In the genomic region with DNA sequence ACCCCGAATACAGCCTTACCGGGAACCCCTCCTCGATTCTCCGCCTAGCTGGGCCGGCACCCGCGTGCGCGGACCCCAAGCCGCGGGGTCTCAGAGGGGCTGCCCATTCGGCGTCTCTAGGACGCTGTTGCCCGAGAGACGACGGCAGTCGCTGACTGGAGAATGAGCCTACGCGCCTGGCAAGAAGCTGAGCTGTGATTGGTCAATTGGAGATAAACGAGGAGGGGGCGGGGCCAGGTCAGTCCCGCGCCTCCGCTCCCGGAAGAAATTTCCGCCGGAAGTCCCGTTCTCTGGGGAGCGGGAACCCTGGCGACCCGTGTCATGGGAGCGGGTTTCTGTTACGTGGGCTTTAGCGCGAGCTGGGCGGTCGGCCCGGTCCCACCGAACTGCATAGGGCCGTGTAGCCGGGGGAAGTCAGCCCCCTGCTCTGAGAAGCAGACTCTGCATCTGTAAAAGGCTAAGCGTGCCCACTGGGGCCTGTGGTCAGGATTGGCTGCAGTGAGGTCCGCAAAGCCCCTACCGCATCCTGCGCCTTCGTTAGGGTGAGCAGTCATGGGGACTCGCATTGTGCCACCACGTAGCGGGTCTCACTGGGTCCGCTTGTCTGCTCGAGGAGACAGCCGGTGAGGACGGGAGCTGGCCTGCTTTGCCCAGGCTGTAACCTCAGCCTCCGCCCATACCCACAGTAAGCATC, we compare ENCODE assay signal across 1 cellular context.
TF ChIP-seq lines count a peak whose summit lies in the region.

A gene with protein sequence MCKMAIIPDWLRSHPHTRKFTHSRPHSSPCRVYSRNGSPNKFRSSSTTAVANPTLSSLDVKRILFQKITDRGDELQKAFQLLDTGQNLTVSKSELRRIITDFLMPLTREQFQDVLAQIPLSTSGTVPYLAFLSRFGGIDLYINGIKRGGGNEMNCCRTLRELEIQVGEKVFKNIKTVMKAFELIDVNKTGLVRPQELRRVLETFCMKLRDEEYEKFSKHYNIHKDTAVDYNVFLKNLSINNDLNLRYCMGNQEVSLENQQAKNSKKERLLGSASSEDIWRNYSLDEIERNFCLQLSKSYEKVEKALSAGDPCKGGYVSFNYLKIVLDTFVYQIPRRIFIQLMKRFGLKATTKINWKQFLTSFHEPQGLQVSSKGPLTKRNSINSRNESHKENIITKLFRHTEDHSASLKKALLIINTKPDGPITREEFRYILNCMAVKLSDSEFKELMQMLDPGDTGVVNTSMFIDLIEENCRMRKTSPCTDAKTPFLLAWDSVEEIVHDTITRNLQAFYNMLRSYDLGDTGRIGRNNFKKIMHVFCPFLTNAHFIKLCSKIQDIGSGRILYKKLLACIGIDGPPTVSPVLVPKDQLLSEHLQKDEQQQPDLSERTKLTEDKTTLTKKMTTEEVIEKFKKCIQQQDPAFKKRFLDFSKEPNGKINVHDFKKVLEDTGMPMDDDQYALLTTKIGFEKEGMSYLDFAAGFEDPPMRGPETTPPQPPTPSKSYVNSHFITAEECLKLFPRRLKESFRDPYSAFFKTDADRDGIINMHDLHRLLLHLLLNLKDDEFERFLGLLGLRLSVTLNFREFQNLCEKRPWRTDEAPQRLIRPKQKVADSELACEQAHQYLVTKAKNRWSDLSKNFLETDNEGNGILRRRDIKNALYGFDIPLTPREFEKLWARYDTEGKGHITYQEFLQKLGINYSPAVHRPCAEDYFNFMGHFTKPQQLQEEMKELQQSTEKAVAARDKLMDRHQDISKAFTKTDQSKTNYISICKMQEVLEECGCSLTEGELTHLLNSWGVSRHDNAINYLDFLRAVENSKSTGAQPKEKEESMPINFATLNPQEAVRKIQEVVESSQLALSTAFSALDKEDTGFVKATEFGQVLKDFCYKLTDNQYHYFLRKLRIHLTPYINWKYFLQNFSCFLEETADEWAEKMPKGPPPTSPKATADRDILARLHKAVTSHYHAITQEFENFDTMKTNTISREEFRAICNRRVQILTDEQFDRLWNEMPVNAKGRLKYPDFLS (N-terminal part only) (minus strand): TSS at position 157 of the 694 bp plus-strand sequence. CDS start 29,987 bp downstream, outside the sequence.

TF ChIP-seq in GM12878, 131 proteins besides CTCF, POLR2A, EP300 and RAD21 (continued from another document and continues in another):
- TF ChIP-seq, protein P1, sequence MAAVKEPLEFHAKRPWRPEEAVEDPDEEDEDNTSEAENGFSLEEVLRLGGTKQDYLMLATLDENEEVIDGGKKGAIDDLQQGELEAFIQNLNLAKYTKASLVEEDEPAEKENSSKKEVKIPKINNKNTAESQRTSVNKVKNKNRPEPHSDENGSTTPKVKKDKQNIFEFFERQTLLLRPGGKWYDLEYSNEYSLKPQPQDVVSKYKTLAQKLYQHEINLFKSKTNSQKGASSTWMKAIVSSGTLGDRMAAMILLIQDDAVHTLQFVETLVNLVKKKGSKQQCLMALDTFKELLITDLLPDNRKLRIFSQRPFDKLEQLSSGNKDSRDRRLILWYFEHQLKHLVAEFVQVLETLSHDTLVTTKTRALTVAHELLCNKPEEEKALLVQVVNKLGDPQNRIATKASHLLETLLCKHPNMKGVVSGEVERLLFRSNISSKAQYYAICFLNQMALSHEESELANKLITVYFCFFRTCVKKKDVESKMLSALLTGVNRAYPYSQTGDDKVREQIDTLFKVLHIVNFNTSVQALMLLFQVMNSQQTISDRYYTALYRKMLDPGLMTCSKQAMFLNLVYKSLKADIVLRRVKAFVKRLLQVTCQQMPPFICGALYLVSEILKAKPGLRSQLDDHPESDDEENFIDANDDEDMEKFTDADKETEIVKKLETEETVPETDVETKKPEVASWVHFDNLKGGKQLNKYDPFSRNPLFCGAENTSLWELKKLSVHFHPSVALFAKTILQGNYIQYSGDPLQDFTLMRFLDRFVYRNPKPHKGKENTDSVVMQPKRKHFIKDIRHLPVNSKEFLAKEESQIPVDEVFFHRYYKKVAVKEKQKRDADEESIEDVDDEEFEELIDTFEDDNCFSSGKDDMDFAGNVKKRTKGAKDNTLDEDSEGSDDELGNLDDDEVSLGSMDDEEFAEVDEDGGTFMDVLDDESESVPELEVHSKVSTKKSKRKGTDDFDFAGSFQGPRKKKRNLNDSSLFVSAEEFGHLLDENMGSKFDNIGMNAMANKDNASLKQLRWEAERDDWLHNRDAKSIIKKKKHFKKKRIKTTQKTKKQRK (IDR thresholded peaks at IDR 0.05; ENCODE audit: low read depth, low read length), result no peak
- TF ChIP-seq KLF5 (IDR thresholded peaks at IDR 0.05; ENCODE audit: partially characterized antibody) (peak; percentile 75), ZNF207 (IDR thresholded peaks at IDR 0.05; ENCODE audit: borderline replicate concordance) (peak; percentile 26; the same call in 1 of the 2 replicates), SREBF1 (IDR thresholded peaks at IDR 0.05; ENCODE audit: low read length) (no peak), TCF12 (IDR thresholded peaks at IDR 0.05; ENCODE audit: low read depth, low read length) (no peak), FOS (IDR thresholded peaks at IDR 0.05; ENCODE audit: borderline replicate concordance, extremely low read depth, insufficient read length) (peak; percentile 61), ZSCAN29 (IDR thresholded peaks at IDR 0.05) (no peak), HDAC6 (IDR thresholded peaks at IDR 0.05; ENCODE audit: unreplicated experiment) (no peak), EED (IDR thresholded peaks at IDR 0.05; ENCODE audit: low read depth) (peak; percentile 64; the same call in 1 of the 2 replicates), RAD51 (IDR thresholded peaks at IDR 0.05) (no peak), CBX3 (IDR thresholded peaks at IDR 0.05; ENCODE audit: borderline replicate concordance, low read depth) (no peak), RFX5 (IDR thresholded peaks at IDR 0.05; ENCODE audit: low read depth, low read length) (0 out of 2 replicates have a peak, but pooled peaks have one; percentile 29), PAX5 (IDR thresholded peaks at IDR 0.05; ENCODE audit: borderline replicate concordance, low read depth, low read length) (no peak), ZBED1 (IDR thresholded peaks at IDR 0.05; ENCODE audit: borderline replicate concordance) (no peak), SPI1 (IDR thresholded peaks at IDR 0.05; ENCODE audit: borderline replicate concordance, insufficient read depth, low read depth, low read length) (no peak), TARDBP (IDR thresholded peaks at IDR 0.05; ENCODE audit: borderline replicate concordance) (no peak), RBBP5 (conservative IDR thresholded peaks at IDR 0.05) (no peak), HDGF (IDR thresholded peaks at IDR 0.05) (no peak), SUPT20H (IDR thresholded peaks at IDR 0.05; ENCODE audit: borderline replicate concordance, control insufficient read depth, low read depth, low read length) (no peak), SMC3 (IDR thresholded peaks at IDR 0.05; ENCODE audit: borderline replicate concordance, low read length) (no peak), ZNF622 (IDR thresholded peaks at IDR 0.05) (no peak), MYC (IDR thresholded peaks at IDR 0.05; ENCODE audit: insufficient read depth, insufficient read length, insufficient replicate concordance, low read length, severe bottlenecking) (no peak), MXI1 (IDR thresholded peaks at IDR 0.05; ENCODE audit: low read depth, low read length) (peak; percentile 97), BHLHE40 (IDR thresholded peaks at IDR 0.05; ENCODE audit: borderline replicate concordance in 1 of 2, low read depth in 2 of 2, low read length in 1 of 2) (peak; percentile 57 to 68; a peak in 2 of 4 replicates), MEF2A (IDR thresholded peaks at IDR 0.05; ENCODE audit: insufficient read depth, low read depth, low read length) (no peak)
- TF ChIP-seq, protein P2, sequence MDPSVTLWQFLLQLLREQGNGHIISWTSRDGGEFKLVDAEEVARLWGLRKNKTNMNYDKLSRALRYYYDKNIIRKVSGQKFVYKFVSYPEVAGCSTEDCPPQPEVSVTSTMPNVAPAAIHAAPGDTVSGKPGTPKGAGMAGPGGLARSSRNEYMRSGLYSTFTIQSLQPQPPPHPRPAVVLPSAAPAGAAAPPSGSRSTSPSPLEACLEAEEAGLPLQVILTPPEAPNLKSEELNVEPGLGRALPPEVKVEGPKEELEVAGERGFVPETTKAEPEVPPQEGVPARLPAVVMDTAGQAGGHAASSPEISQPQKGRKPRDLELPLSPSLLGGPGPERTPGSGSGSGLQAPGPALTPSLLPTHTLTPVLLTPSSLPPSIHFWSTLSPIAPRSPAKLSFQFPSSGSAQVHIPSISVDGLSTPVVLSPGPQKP (IDR thresholded peaks at IDR 0.05; ENCODE audit: low read depth, low read length), result peak; percentile 75
- TF ChIP-seq, protein P3, sequence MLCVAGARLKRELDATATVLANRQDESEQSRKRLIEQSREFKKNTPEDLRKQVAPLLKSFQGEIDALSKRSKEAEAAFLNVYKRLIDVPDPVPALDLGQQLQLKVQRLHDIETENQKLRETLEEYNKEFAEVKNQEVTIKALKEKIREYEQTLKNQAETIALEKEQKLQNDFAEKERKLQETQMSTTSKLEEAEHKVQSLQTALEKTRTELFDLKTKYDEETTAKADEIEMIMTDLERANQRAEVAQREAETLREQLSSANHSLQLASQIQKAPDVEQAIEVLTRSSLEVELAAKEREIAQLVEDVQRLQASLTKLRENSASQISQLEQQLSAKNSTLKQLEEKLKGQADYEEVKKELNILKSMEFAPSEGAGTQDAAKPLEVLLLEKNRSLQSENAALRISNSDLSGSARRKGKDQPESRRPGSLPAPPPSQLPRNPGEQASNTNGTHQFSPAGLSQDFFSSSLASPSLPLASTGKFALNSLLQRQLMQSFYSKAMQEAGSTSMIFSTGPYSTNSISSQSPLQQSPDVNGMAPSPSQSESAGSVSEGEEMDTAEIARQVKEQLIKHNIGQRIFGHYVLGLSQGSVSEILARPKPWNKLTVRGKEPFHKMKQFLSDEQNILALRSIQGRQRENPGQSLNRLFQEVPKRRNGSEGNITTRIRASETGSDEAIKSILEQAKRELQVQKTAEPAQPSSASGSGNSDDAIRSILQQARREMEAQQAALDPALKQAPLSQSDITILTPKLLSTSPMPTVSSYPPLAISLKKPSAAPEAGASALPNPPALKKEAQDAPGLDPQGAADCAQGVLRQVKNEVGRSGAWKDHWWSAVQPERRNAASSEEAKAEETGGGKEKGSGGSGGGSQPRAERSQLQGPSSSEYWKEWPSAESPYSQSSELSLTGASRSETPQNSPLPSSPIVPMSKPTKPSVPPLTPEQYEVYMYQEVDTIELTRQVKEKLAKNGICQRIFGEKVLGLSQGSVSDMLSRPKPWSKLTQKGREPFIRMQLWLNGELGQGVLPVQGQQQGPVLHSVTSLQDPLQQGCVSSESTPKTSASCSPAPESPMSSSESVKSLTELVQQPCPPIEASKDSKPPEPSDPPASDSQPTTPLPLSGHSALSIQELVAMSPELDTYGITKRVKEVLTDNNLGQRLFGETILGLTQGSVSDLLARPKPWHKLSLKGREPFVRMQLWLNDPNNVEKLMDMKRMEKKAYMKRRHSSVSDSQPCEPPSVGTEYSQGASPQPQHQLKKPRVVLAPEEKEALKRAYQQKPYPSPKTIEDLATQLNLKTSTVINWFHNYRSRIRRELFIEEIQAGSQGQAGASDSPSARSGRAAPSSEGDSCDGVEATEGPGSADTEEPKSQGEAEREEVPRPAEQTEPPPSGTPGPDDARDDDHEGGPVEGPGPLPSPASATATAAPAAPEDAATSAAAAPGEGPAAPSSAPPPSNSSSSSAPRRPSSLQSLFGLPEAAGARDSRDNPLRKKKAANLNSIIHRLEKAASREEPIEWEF (IDR thresholded peaks at IDR 0.05; ENCODE audit: insufficient replicate concordance, low read depth, low read length), result no peak
- TF ChIP-seq, protein P4, sequence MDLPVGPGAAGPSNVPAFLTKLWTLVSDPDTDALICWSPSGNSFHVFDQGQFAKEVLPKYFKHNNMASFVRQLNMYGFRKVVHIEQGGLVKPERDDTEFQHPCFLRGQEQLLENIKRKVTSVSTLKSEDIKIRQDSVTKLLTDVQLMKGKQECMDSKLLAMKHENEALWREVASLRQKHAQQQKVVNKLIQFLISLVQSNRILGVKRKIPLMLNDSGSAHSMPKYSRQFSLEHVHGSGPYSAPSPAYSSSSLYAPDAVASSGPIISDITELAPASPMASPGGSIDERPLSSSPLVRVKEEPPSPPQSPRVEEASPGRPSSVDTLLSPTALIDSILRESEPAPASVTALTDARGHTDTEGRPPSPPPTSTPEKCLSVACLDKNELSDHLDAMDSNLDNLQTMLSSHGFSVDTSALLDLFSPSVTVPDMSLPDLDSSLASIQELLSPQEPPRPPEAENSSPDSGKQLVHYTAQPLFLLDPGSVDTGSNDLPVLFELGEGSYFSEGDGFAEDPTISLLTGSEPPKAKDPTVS (IDR thresholded peaks at IDR 0.05; ENCODE audit: low read depth, low read length), result no peak
- TF ChIP-seq, protein P5, sequence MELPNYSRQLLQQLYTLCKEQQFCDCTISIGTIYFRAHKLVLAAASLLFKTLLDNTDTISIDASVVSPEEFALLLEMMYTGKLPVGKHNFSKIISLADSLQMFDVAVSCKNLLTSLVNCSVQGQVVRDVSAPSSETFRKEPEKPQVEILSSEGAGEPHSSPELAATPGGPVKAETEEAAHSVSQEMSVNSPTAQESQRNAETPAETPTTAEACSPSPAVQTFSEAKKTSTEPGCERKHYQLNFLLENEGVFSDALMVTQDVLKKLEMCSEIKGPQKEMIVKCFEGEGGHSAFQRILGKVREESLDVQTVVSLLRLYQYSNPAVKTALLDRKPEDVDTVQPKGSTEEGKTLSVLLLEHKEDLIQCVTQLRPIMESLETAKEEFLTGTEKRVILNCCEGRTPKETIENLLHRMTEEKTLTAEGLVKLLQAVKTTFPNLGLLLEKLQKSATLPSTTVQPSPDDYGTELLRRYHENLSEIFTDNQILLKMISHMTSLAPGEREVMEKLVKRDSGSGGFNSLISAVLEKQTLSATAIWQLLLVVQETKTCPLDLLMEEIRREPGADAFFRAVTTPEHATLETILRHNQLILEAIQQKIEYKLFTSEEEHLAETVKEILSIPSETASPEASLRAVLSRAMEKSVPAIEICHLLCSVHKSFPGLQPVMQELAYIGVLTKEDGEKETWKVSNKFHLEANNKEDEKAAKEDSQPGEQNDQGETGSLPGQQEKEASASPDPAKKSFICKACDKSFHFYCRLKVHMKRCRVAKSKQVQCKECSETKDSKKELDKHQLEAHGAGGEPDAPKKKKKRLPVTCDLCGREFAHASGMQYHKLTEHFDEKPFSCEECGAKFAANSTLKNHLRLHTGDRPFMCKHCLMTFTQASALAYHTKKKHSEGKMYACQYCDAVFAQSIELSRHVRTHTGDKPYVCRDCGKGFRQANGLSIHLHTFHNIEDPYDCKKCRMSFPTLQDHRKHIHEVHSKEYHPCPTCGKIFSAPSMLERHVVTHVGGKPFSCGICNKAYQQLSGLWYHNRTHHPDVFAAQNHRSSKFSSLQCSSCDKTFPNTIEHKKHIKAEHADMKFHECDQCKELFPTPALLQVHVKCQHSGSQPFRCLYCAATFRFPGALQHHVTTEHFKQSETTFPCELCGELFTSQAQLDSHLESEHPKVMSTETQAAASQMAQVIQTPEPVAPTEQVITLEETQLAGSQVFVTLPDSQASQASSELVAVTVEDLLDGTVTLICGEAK (IDR thresholded peaks at IDR 0.05; ENCODE audit: borderline replicate concordance), result peak; percentile 93
- TF ChIP-seq, protein P6, sequence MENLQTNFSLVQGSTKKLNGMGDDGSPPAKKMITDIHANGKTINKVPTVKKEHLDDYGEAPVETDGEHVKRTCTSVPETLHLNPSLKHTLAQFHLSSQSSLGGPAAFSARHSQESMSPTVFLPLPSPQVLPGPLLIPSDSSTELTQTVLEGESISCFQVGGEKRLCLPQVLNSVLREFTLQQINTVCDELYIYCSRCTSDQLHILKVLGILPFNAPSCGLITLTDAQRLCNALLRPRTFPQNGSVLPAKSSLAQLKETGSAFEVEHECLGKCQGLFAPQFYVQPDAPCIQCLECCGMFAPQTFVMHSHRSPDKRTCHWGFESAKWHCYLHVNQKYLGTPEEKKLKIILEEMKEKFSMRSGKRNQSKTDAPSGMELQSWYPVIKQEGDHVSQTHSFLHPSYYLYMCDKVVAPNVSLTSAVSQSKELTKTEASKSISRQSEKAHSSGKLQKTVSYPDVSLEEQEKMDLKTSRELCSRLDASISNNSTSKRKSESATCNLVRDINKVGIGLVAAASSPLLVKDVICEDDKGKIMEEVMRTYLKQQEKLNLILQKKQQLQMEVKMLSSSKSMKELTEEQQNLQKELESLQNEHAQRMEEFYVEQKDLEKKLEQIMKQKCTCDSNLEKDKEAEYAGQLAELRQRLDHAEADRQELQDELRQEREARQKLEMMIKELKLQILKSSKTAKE (IDR thresholded peaks at IDR 0.05; ENCODE audit: low read depth, poor library complexity, severe bottlenecking), result no peak
